ENCODE assay signal across 16 cellular contexts in genomic region chr21:35017256-35017655, GRCh38.
"Had no signal": no experiment of that assay in that cellular context is flagged by ENCODE, and none has a peak within 500 bp of the region (broad histone marks: within the 10 kb centered on the region; RNA-seq: fewer than 3 reads in every experiment).

No MANE protein-coding gene starts in this region.

- H3K4me3 ChIP-seq: body of pancreas, gastrocnemius medialis, neural progenitor cell, tibial nerve had no signal

- H3K4me1 ChIP-seq: gastrocnemius medialis, neural progenitor cell, parathyroid adenoma, tibial nerve had no signal

- H3K27ac ChIP-seq: body of pancreas, epithelial cell of prostate, gastrocnemius medialis, neural progenitor cell, parathyroid adenoma, tibial nerve had no signal

- H3K9me3 Mint-ChIP-seq: activated naive CD4-positive, alpha-beta T cell treated with anti-CD3 and anti-CD28 coated beads, Interleukin-2, amount 10 ng/mL, durations not matched to agents 7 days and 5 days; neural progenitor cell; T-helper 1 cell treated with Interleukin-12 subunit alpha and Interleukin-12 subunit beta and Interleukin-4 antibody, amounts not matched to agents 30 μg/mL and 1 μg/mL, for 36 hours had no signal

- H3K4me1 Mint-ChIP-seq: neural progenitor cell had no signal

- H3K9me3 ChIP-seq: body of pancreas, gastrocnemius medialis, tibial nerve had no signal

- H3K36me3 Mint-ChIP-seq: neural progenitor cell had no signal

- H3K36me3 ChIP-seq: gastrocnemius medialis, neural progenitor cell, tibial nerve had no signal

- ATAC-seq: body of pancreas, gastrocnemius medialis had no signal

- H3K4me3 Mint-ChIP-seq: activated naive CD4-positive, alpha-beta T cell treated with anti-CD3 and anti-CD28 coated beads, Interleukin-2, amount 10 ng/mL, durations not matched to agents 7 days and 5 days; neural progenitor cell; T-helper 1 cell treated with Interleukin-12 subunit alpha and Interleukin-12 subunit beta and Interleukin-4 antibody, amounts not matched to agents 30 μg/mL and 1 μg/mL, for 36 hours had no signal

- DNase-seq: activated CD4-positive, alpha-beta T cell treated with anti-CD3 and anti-CD28 coated beads, Interleukin-2, amount 50 U/mL, for 1 hour; activated CD4-positive, CD25-positive, alpha-beta regulatory T cell; activated naive CD4-positive, alpha-beta T cell treated with anti-CD3 and anti-CD28 coated beads, Interleukin-2, amount 10 ng/mL, durations not matched to agents 7 days and 5 days; amniotic stem cell; body of pancreas; central memory CD4-positive, alpha-beta T cell; cortex of kidney; effector memory CD4-positive, alpha-beta T cell; gastrocnemius medialis; mesendoderm; stimulated activated CD4-positive, alpha-beta T cell treated with anti-CD3 and anti-CD28 coated beads, Interleukin-4, amount 100 ng/mL, for 24 hours had no signal

- H3K27me3 Mint-ChIP-seq: activated naive CD4-positive, alpha-beta T cell treated with anti-CD3 and anti-CD28 coated beads, Interleukin-2, amount 10 ng/mL, durations not matched to agents 7 days and 5 days had no signal

- H3K27ac Mint-ChIP-seq: activated naive CD4-positive, alpha-beta T cell treated with anti-CD3 and anti-CD28 coated beads, Interleukin-2, amount 10 ng/mL, durations not matched to agents 7 days and 5 days; neural progenitor cell had no signal

- H3K27me3 ChIP-seq: body of pancreas, gastrocnemius medialis, neural progenitor cell, tibial nerve had no signal
